Comparison of ENCODE assay signal across 9 cellular contexts in the genomic region with DNA sequence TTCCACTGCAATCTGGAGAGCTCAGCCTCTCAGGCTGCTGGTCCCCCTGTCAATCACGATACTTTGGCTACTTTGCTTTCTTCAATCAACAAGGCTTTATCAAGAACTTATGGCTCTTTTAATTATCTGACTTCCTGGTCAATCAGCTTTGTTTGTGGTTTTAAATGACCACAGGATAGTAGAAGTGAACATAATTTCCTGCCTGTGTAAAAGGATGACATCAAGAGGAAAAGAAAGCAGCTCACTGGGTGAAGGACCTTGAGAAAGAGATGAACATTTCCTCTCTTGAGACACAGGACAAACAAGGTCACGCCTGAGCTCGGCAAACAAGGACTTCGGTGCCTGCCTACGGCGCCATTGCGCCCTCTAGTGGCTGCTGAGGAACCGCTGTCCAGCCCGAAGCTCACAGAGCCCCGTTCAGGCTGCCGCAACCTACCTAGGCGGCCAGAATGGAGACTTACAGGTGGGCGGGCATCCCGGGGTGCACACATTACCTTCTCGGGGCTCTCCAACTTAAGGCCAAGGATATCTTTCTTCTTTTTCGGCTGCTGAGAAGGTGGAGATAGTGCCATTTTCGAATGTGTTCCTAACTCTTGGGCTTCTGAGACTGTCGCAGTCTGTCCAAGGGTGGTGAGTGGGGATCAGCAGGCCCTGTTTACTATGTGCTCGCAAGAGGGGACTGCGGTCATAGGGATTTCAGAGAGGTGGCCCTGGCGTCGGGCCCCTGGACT. TPM values are rescaled to one million over a fixed set of nuclear protein-coding genes. Genes with fewer than 3 reads are reported as not detected.
DNase-seq lines count a peak whose midpoint lies in the region; ATAC-seq, FAIRE-seq and TF ChIP-seq lines count a peak whose summit lies in the region.
"Had no signal": no experiment of that assay in that cellular context is flagged by ENCODE, and none has a peak within 500 bp of the region (broad histone marks: within the 10 kb centered on the region; RNA-seq: fewer than 3 reads in every experiment).

No MANE protein-coding gene starts in this region.

- H3K36me3 ChIP-seq in BLaER1 (no peaks in the 10 kb centered on the region), lung (ENCODE audit: control insufficient read depth in 2 of 2, insufficient read depth in 2 of 2, low read length in 2 of 2) (no peaks in the 10 kb centered on the region)

- peak overlapping the region; percentile 84 for H3K4me2 ChIP-seq in BLaER1

- peak; percentile 87 for ATAC-seq in HG03378 (IDR thresholded peaks at IDR 0.05; ENCODE audit: unreplicated experiment)
- ATAC-seq in lung (ENCODE audit: insufficient read depth, low FRiP score) = peak; percentile 95

- DNase-seq in GM19239 (ENCODE audit: insufficient read length, low spot score) = peak; percentile 88
- DNase-seq in NCI-H69 (lab: John Stamatoyannopoulos, UW) = peak; percentile 52
- DNase-seq in activated CD4-positive, alpha-beta T cell treated with anti-CD3 and anti-CD28 coated beads, Interleukin-2, amount 50 U/mL, for 4 hours = peak; percentile 83 to 86
- peak; percentile 58 to 91 (median 87) for DNase-seq in dorsolateral prefrontal cortex
- peak; percentile 92 for DNase-seq in lung (ENCODE audit: low spot score)
- DNase-seq in stimulated activated CD4-positive, alpha-beta T cell treated with anti-CD3 and anti-CD28 coated beads, TNF-alpha, amount 100 ng/mL, for 24 hours (ENCODE audit: low read depth in 3 of 3) = peak; percentile 76 to 88 (median 82)

- H3K9me3 ChIP-seq in BLaER1 (no peaks in the 10 kb centered on the region), lung (ENCODE audit: control insufficient read depth in 2 of 2, insufficient read depth in 1 of 2, low read length in 1 of 2) (no peaks in the 10 kb centered on the region)

- WGBS in lung, 2 donors = 13 to 16% methylated on average over 22 of the region's 22 CpGs

- no peaks in the 10 kb centered on the region for H4K20me1 ChIP-seq in BLaER1

- intact Hi-C loops in dorsolateral prefrontal cortex (cut with DNase I) = loop anchor here (2.0 to 10.0 kb wide), 4 partner anchors 54 to 220 kb away; partner anchors contain the start of genes IL18R1 (in 1 of the 2) and IL1RL2 (in 1 of the 2)

- no peak overlapping the region for H3K9ac ChIP-seq in BLaER1

- 0 out of 2 replicates have a peak overlapping the region, but pooled peaks have one; percentile 25 for H3K4me3 ChIP-seq in BLaER1
- peak overlapping the region in 1 of 59 donors; percentile 21 for H3K4me3 ChIP-seq in dorsolateral prefrontal cortex
- H3K4me3 ChIP-seq in lung = no peak overlapping the region

- H3K27me3 ChIP-seq in BLaER1 (no peaks in the 10 kb centered on the region), dorsolateral prefrontal cortex (no peaks in the 10 kb centered on the region), lung (ENCODE audit: control insufficient read depth, insufficient read depth) (no peaks in the 10 kb centered on the region)

- TF ChIP-seq CTCF in dorsolateral prefrontal cortex (IDR thresholded peaks at IDR 0.05 in 54 of 56, conservative IDR thresholded peaks at IDR 0.05 in 2 of 56; ENCODE audit: low read depth in 1 of 56, partially characterized antibody in 56 of 56) = peak; percentile 86 to 100 (median 98)
- TF ChIP-seq CTCF in lung (IDR thresholded peaks at IDR 0.05; ENCODE audit: control extremely low read depth, extremely low read depth) = peak; percentile 95

- peak; percentile 73 for FAIRE-seq in GM19239 (lab: Jason Lieb, UNC)

- H3K4me1 ChIP-seq in BLaER1 (peaks cover 39% of the 10 kb centered on the region), lung (ENCODE audit: control insufficient read depth in 2 of 2, insufficient read depth in 2 of 2, low read length in 2 of 2) (peaks cover 0 to 7% of the 10 kb centered on the region in 2 donors)

- H3K27ac ChIP-seq in BLaER1 = peak overlapping the region; percentile 42; the same call in 1 of the 2 replicates
- peak overlapping the region in 23 of 59 donors; percentile 13 to 83 (median 47) for H3K27ac ChIP-seq in dorsolateral prefrontal cortex
- H3K27ac ChIP-seq in lung (ENCODE audit: low read depth in 1 of 2, low read length in 1 of 2) = peak overlapping the region; percentile 48 to 75

RNA-seq across cellular contexts. Expression of gene IL1RL2, which starts 54.0 kb away (rescaled TPM):
- total RNA-seq in dorsolateral prefrontal cortex = 1 to 10 TPM in 110 of 120 experiments, under 1 TPM in 10; 0.53 to 6.7 (median 2.2) TPM
- 1 to 10 TPM in 1 of 2 donors, under 1 TPM in 1; 0.63 to 1.3 TPM for total RNA-seq in lung
- 1 to 10 TPM in 1 of 2 donors, under 1 TPM in 1; 0.35 to 1.0 TPM for polyA plus RNA-seq in lung
- total RNA-seq: T-helper 2 cell treated with Interferon-gamma antibody and Interleukin-4, amounts not matched to agents 100 ng/mL and 5 ng/mL, for 36 hours had no signal
